Comparison of ENCODE assay signal across 13 cellular contexts in the genomic region with DNA sequence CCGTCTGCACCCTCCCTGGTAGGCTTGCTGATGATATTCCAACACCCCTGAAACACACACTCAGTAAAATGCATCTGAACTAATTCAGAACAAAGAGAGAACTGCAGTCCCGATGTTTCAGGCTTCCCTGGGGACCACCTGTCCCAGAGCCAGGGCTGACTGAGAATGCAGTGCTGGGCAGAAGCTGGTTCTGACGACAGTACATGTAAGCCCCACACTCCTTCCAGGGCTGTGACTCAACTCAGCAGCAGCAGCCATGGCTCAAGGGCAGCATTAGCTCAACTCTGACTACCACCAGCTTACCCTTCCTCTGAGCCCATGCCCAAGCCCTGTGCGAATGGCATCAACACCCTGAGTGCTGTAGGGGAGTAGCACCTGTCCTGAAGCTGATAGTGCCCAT.
"Had no signal": no experiment of that assay in that cellular context is flagged by ENCODE, and none has a peak within 500 bp of the region (broad histone marks: within the 10 kb centered on the region; RNA-seq: fewer than 3 reads in every experiment).

No MANE protein-coding gene starts in this region.

- H3K4me3 ChIP-seq: colonic mucosa, gastroesophageal sphincter, neural progenitor cell, sigmoid colon, stomach, thoracic aorta had no signal

- H3K36me3 ChIP-seq: colonic mucosa, gastroesophageal sphincter, neural progenitor cell, sigmoid colon, stomach, thoracic aorta had no signal

- H3K9me3 ChIP-seq: colonic mucosa, gastroesophageal sphincter, sigmoid colon, stomach, thoracic aorta had no signal

- H3K27ac ChIP-seq: colonic mucosa, gastroesophageal sphincter, neural progenitor cell, sigmoid colon, stomach, thoracic aorta had no signal

- H3K4me1 ChIP-seq: neural progenitor cell had no signal

- ATAC-seq: activated T-helper 17 cell treated with anti-CD3 and anti-CD28 coated beads, Interleukin-2, amount 50 U/mL, for 72 hours; gastroesophageal sphincter had no signal

- H3K27me3 ChIP-seq: colonic mucosa, gastroesophageal sphincter, neural progenitor cell, sigmoid colon, stomach had no signal

- DNase-seq: activated naive CD4-positive, alpha-beta T cell treated with Interleukin-2 at 50 U/mL for 16 hours; caudate nucleus; colonic mucosa; effector CD4-positive, alpha-beta T cell; islet precursor cell; sigmoid colon; stimulated activated CD4-positive, alpha-beta T cell treated with anti-CD3 and anti-CD28 coated beads, Interleukin-1b, Interleukin-23, amount 100 ng/mL, for 48 hours; stomach; SW 1271 had no signal

- H3K9ac ChIP-seq: neural progenitor cell had no signal
